ENCODE assay signal across 19 cellular contexts in genomic region chr3:45325676-45326075, GRCh38.
DNase-seq lines count a peak whose midpoint lies in the region; ATAC-seq and TF ChIP-seq lines count a peak whose summit lies in the region.
"Had no signal": no experiment of that assay in that cellular context is flagged by ENCODE, and none has a peak within 500 bp of the region (broad histone marks: within the 10 kb centered on the region; RNA-seq: fewer than 3 reads in every experiment).

No MANE protein-coding gene starts in this region.

- no peaks in the 10 kb centered on the region for H3K27me3 ChIP-seq in GM23338 (ENCODE audit: insufficient read depth)
- H3K27me3 ChIP-seq: BLaER1 treated with 17β-estradiol and CSF1 and Interleukin-3, amounts not matched to agents 10 nM and 100 nM had no signal

- H3K27me3 Mint-ChIP-seq in GM23338 (ENCODE audit: insufficient read depth, low read depth, poor library complexity) = peaks cover 9% of the 10 kb centered on the region
- peaks cover 32% of the 10 kb centered on the region for H3K27me3 Mint-ChIP-seq in stimulated activated memory B cell treated with anti-CD40 and anti-IgM and Interleukin-4, amounts not matched to agents 10 μg/mL and 1 μg/mL and 100 μg/mL, for 72 hours

- H2AFZ ChIP-seq in GM23338 = peak overlapping the region; percentile 32; the same call in 1 of the 2 replicates

- H3K79me2 ChIP-seq in GM23338 (replicated peaks; ENCODE audit: insufficient read depth) = no peaks in the 10 kb centered on the region

- ATAC-seq in GM23338 (no peak), HG03342 (IDR thresholded peaks at IDR 0.05; ENCODE audit: unreplicated experiment) (no peak)
- peak; percentile 17 for ATAC-seq in stimulated activated memory B cell treated with anti-CD40 and anti-IgM and Interleukin-4, amounts not matched to agents 10 μg/mL and 1 μg/mL and 100 μg/mL, for 72 hours
- ATAC-seq: A549; CD8-positive, alpha-beta T cell had no signal

- no peak overlapping the region for H3K27ac Mint-ChIP-seq in GM23338
- H3K27ac Mint-ChIP-seq in stimulated activated memory B cell treated with anti-CD40 and anti-IgM and Interleukin-4, amounts not matched to agents 10 μg/mL and 1 μg/mL and 100 μg/mL, for 72 hours = no peak overlapping the region
- H3K27ac Mint-ChIP-seq: B cell; CD4-positive, alpha-beta T cell; CD8-positive, alpha-beta T cell had no signal

- no peaks in the 10 kb centered on the region for H3K36me3 Mint-ChIP-seq in GM23338 (ENCODE audit: low read depth)
- no peaks in the 10 kb centered on the region for H3K36me3 Mint-ChIP-seq in stimulated activated memory B cell treated with anti-CD40 and anti-IgM and Interleukin-4, amounts not matched to agents 10 μg/mL and 1 μg/mL and 100 μg/mL, for 72 hours
- H3K36me3 Mint-ChIP-seq: CD8-positive, alpha-beta T cell had no signal

- no peak overlapping the region for H3K4me3 Mint-ChIP-seq in GM23338
- H3K4me3 Mint-ChIP-seq in stimulated activated memory B cell treated with anti-CD40 and anti-IgM and Interleukin-4, amounts not matched to agents 10 μg/mL and 1 μg/mL and 100 μg/mL, for 72 hours = no peak overlapping the region
- H3K4me3 Mint-ChIP-seq: B cell; CD4-positive, alpha-beta T cell; CD8-positive, alpha-beta T cell had no signal

- no peak for TF ChIP-seq CTCF in GM23338 (conservative IDR thresholded peaks at IDR 0.05; ENCODE audit: low read depth in 2 of 2)

- H3F3A ChIP-seq in GM23338 (replicated peaks; ENCODE audit: low read depth) = no peaks in the 10 kb centered on the region

- no peaks in the 10 kb centered on the region for H4K20me1 ChIP-seq in GM23338 (replicated peaks; ENCODE audit: insufficient read depth)
- H4K20me1 ChIP-seq: BLaER1 treated with 17β-estradiol and CSF1 and Interleukin-3, amounts not matched to agents 10 nM and 100 nM had no signal

- no peaks in the 10 kb centered on the region for H3K9me3 Mint-ChIP-seq in GM23338
- no peaks in the 10 kb centered on the region for H3K9me3 Mint-ChIP-seq in stimulated activated memory B cell treated with anti-CD40 and anti-IgM and Interleukin-4, amounts not matched to agents 10 μg/mL and 1 μg/mL and 100 μg/mL, for 72 hours
- H3K9me3 Mint-ChIP-seq: CD4-positive, alpha-beta T cell; CD8-positive, alpha-beta T cell had no signal

- no peaks in the 10 kb centered on the region for H3K4me1 ChIP-seq in GM23338 (ENCODE audit: insufficient read depth)
- H3K4me1 ChIP-seq: A549, Caco-2 had no signal

- H3K9me2 ChIP-seq in GM23338 (ENCODE audit: insufficient read depth) = 0 out of 2 replicates have a peak, but pooled peaks cover 3% of the 10 kb centered on the region

- H3K4me1 Mint-ChIP-seq in GM23338 = peaks cover 8% of the 10 kb centered on the region; the same call in 2 of the 3 replicates
- H3K4me1 Mint-ChIP-seq in stimulated activated memory B cell treated with anti-CD40 and anti-IgM and Interleukin-4, amounts not matched to agents 10 μg/mL and 1 μg/mL and 100 μg/mL, for 72 hours = no peaks in the 10 kb centered on the region
- H3K4me1 Mint-ChIP-seq: B cell had no signal

- DNase-seq in GM23338 (ENCODE audit: low spot score) (no peak), islet precursor cell (peak; percentile 26), mesenteric fat pad (ENCODE audit: low spot score) (peak; percentile 57), NCI-H1048 (lab: John Stamatoyannopoulos, UW) (no peak), NCI-H1436 (lab: John Stamatoyannopoulos, UW) (no peak)
- DNase-seq: AML-193; Caco-2; Calu3; CD4-positive, alpha-beta T cell; DMS79 treated with DMSO at 0.1 percent for 48 hours; GF-D8 had no signal

- no peaks in the 10 kb centered on the region for H3K36me3 ChIP-seq in GM23338 (ENCODE audit: insufficient read depth)
- H3K36me3 ChIP-seq: BLaER1 treated with 17β-estradiol and CSF1 and Interleukin-3, amounts not matched to agents 10 nM and 100 nM had no signal

- H3K4me2 ChIP-seq in GM23338 = no peak overlapping the region
- H3K4me2 ChIP-seq: A549; BLaER1 treated with 17β-estradiol and CSF1 and Interleukin-3, amounts not matched to agents 10 nM and 100 nM had no signal

- H3K27ac ChIP-seq in GM23338 (ENCODE audit: low read depth) = no peak overlapping the region
- H3K27ac ChIP-seq: 22Rv1; A549; BLaER1 treated with 17β-estradiol and CSF1 and Interleukin-3, amounts not matched to agents 10 nM and 100 nM; C4-2B had no signal

- H3K4me3 ChIP-seq in GM23338 = no peak overlapping the region
- H3K4me3 ChIP-seq: A549; BLaER1 treated with 17β-estradiol and CSF1 and Interleukin-3, amounts not matched to agents 10 nM and 100 nM had no signal

TF ChIP-seq in GM23338, 12 proteins besides CTCF, POLR2A, EP300 and RAD21 (continues in another document):
- TF ChIP-seq STAT1 (IDR thresholded peaks at IDR 0.05; ENCODE audit: unreplicated experiment) (no peak), NANOG (IDR thresholded peaks at IDR 0.05; ENCODE audit: borderline replicate concordance) (no peak), ETS1 (IDR thresholded peaks at IDR 0.05) (no peak), POLR2AphosphoS5 (IDR thresholded peaks at IDR 0.05; ENCODE audit: low read depth) (no peak), REST (IDR thresholded peaks at IDR 0.05; ENCODE audit: unreplicated experiment) (no peak), EZH2 (IDR thresholded peaks at IDR 0.05; ENCODE audit: low read depth, unreplicated experiment) (no peak), JUNB (IDR thresholded peaks at IDR 0.05; ENCODE audit: unreplicated experiment) (no peak), CREB1 (CRISPR knock-in tag; IDR thresholded peaks at IDR 0.05; ENCODE audit: low read depth) (no peak), EZH2phosphoT487 (IDR thresholded peaks at IDR 0.05; ENCODE audit: unreplicated experiment) (no peak), ZNF331 (CRISPR knock-in tag; IDR thresholded peaks at IDR 0.05; ENCODE audit: low read depth) (no peak)

Comparison
In these comparisons a context has a peak if more than half of its experiments do, and no peak if none do; other contexts are left out.
1. DNase-seq: peak in islet precursor cell (single experiment) and mesenteric fat pad (single experiment); none in GM23338 (single experiment), NCI-H1048 (single experiment) and NCI-H1436 (single experiment).